1 cellular context compared by ENCODE assay signal in the genomic region with DNA sequence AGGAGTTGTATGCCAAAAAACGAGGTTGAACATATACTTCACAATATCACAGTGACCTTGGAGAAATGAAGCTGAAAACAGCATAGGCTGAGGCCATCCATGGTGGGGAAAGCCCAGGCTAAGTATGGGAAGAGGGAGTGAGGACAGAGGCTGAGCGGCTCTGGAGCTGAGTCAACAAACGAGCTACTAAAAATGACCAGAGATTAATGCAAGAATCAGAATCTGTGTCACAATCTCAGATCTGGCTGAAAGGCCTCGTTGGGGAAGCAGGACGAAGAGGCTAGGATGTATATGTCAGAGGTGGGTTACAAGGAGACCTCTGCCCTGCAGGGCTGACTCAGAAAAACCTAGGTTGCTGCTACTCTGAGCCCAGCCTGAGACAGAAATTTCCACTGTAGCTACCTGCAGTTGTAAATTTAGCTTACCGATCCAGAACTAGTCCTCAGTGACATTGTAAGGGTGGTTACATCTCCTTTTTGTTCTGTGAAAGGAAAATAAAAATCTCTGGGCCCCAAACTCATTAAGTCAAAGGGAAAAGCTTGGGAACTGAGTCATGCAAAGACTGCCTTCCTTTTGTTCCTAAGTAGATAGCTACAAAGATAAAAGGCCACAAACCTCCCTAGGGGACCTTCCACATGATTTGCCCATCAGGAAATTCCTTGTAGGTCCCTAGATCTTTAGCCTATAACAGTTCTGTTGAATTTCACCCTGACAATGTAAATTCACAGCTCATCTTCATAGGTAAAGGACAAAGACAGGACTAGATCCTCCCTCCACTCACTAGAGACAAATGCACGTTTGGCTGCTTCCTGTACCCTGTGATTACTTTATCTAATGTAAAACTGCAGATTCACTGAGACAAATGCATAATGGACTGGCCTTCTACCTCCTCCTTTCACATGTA.
TF ChIP-seq lines count a peak whose summit lies in the region.

No MANE protein-coding gene starts in this region.

TF ChIP-seq in K562, 482 proteins besides CTCF, POLR2A, EP300 and RAD21 (continued from another document and continues in another):
- TF ChIP-seq, protein P1, sequence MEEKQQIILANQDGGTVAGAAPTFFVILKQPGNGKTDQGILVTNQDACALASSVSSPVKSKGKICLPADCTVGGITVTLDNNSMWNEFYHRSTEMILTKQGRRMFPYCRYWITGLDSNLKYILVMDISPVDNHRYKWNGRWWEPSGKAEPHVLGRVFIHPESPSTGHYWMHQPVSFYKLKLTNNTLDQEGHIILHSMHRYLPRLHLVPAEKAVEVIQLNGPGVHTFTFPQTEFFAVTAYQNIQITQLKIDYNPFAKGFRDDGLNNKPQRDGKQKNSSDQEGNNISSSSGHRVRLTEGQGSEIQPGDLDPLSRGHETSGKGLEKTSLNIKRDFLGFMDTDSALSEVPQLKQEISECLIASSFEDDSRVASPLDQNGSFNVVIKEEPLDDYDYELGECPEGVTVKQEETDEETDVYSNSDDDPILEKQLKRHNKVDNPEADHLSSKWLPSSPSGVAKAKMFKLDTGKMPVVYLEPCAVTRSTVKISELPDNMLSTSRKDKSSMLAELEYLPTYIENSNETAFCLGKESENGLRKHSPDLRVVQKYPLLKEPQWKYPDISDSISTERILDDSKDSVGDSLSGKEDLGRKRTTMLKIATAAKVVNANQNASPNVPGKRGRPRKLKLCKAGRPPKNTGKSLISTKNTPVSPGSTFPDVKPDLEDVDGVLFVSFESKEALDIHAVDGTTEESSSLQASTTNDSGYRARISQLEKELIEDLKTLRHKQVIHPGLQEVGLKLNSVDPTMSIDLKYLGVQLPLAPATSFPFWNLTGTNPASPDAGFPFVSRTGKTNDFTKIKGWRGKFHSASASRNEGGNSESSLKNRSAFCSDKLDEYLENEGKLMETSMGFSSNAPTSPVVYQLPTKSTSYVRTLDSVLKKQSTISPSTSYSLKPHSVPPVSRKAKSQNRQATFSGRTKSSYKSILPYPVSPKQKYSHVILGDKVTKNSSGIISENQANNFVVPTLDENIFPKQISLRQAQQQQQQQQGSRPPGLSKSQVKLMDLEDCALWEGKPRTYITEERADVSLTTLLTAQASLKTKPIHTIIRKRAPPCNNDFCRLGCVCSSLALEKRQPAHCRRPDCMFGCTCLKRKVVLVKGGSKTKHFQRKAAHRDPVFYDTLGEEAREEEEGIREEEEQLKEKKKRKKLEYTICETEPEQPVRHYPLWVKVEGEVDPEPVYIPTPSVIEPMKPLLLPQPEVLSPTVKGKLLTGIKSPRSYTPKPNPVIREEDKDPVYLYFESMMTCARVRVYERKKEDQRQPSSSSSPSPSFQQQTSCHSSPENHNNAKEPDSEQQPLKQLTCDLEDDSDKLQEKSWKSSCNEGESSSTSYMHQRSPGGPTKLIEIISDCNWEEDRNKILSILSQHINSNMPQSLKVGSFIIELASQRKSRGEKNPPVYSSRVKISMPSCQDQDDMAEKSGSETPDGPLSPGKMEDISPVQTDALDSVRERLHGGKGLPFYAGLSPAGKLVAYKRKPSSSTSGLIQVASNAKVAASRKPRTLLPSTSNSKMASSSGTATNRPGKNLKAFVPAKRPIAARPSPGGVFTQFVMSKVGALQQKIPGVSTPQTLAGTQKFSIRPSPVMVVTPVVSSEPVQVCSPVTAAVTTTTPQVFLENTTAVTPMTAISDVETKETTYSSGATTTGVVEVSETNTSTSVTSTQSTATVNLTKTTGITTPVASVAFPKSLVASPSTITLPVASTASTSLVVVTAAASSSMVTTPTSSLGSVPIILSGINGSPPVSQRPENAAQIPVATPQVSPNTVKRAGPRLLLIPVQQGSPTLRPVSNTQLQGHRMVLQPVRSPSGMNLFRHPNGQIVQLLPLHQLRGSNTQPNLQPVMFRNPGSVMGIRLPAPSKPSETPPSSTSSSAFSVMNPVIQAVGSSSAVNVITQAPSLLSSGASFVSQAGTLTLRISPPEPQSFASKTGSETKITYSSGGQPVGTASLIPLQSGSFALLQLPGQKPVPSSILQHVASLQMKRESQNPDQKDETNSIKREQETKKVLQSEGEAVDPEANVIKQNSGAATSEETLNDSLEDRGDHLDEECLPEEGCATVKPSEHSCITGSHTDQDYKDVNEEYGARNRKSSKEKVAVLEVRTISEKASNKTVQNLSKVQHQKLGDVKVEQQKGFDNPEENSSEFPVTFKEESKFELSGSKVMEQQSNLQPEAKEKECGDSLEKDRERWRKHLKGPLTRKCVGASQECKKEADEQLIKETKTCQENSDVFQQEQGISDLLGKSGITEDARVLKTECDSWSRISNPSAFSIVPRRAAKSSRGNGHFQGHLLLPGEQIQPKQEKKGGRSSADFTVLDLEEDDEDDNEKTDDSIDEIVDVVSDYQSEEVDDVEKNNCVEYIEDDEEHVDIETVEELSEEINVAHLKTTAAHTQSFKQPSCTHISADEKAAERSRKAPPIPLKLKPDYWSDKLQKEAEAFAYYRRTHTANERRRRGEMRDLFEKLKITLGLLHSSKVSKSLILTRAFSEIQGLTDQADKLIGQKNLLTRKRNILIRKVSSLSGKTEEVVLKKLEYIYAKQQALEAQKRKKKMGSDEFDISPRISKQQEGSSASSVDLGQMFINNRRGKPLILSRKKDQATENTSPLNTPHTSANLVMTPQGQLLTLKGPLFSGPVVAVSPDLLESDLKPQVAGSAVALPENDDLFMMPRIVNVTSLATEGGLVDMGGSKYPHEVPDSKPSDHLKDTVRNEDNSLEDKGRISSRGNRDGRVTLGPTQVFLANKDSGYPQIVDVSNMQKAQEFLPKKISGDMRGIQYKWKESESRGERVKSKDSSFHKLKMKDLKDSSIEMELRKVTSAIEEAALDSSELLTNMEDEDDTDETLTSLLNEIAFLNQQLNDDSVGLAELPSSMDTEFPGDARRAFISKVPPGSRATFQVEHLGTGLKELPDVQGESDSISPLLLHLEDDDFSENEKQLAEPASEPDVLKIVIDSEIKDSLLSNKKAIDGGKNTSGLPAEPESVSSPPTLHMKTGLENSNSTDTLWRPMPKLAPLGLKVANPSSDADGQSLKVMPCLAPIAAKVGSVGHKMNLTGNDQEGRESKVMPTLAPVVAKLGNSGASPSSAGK (IDR thresholded peaks at IDR 0.05), result peak; percentile 18; the same call in 1 of the 2 replicates
- peak; percentile 60 for TF ChIP-seq CBFA2T3 (IDR thresholded peaks at IDR 0.05)
- 0 out of 2 replicates have a peak, but pooled peaks have one; percentile 30 for TF ChIP-seq ZNF311 (CRISPR knock-in tag; IDR thresholded peaks at IDR 0.05)
- TF ChIP-seq, protein P2, sequence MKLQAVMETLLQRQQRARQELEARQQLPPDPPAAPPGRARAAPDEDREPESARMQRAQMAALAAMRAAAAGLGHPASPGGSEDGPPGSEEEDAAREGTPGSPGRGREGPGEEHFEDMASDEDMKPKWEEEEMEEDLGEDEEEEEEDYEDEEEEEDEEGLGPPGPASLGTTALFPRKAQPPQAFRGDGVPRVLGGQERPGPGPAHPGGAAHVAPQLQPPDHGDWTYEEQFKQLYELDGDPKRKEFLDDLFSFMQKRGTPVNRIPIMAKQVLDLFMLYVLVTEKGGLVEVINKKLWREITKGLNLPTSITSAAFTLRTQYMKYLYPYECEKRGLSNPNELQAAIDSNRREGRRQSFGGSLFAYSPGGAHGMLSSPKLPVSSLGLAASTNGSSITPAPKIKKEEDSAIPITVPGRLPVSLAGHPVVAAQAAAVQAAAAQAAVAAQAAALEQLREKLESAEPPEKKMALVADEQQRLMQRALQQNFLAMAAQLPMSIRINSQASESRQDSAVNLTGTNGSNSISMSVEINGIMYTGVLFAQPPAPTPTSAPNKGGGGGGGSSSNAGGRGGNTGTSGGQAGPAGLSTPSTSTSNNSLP (IDR thresholded peaks at IDR 0.05; ENCODE audit: borderline replicate concordance, low read depth, low read length), result peak; percentile 51; the same call in 1 of the 2 replicates
- TF ChIP-seq POLR2AphosphoS5 (IDR thresholded peaks at IDR 0.05; ENCODE audit: control insufficient read depth, insufficient read depth, low read depth, low read length), result peak; percentile 13; the same call in 1 of the 2 replicates
- TF ChIP-seq LEF1 (IDR thresholded peaks at IDR 0.05), result no peak; the same call in none of the 2 replicates
- 0 out of 4 replicates have a peak, but pooled peaks of 1 of the 2 experiments have one; percentile 15 for TF ChIP-seq KDM1A (IDR thresholded peaks at IDR 0.05)
- no peak for TF ChIP-seq HDAC8 (tag; IDR thresholded peaks at IDR 0.05)
- TF ChIP-seq PML (IDR thresholded peaks at IDR 0.05; ENCODE audit: low read length), result no peak
- TF ChIP-seq, protein P3, sequence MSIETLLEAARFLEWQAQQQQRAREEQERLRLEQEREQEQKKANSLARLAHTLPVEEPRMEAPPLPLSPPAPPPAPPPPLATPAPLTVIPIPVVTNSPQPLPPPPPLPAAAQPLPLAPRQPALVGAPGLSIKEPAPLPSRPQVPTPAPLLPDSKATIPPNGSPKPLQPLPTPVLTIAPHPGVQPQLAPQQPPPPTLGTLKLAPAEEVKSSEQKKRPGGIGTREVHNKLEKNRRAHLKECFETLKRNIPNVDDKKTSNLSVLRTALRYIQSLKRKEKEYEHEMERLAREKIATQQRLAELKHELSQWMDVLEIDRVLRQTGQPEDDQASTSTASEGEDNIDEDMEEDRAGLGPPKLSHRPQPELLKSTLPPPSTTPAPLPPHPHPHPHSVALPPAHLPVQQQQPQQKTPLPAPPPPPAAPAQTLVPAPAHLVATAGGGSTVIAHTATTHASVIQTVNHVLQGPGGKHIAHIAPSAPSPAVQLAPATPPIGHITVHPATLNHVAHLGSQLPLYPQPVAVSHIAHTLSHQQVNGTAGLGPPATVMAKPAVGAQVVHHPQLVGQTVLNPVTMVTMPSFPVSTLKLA (conservative IDR thresholded peaks at IDR 0.05), result 0 out of 4 replicates have a peak, but pooled peaks of 1 of the 2 experiments have one; percentile 33
- TF ChIP-seq NR2F6 (CRISPR knock-in tag; IDR thresholded peaks at IDR 0.05), result no peak
- TF ChIP-seq, protein P4, sequence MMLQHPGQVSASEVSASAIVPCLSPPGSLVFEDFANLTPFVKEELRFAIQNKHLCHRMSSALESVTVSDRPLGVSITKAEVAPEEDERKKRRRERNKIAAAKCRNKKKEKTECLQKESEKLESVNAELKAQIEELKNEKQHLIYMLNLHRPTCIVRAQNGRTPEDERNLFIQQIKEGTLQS (IDR thresholded peaks at IDR 0.05), result peak; percentile 63; the same call in 1 of the 2 replicates
- TF ChIP-seq, protein P4 (CRISPR knock-in tag; conservative IDR thresholded peaks at IDR 0.05), result no peak
- no peak for TF ChIP-seq KLF1 (tag; IDR thresholded peaks at IDR 0.05)
- TF ChIP-seq ZNF445 (CRISPR knock-in tag; IDR thresholded peaks at IDR 0.05; ENCODE audit: low read depth), result no peak
- TF ChIP-seq, protein P5, sequence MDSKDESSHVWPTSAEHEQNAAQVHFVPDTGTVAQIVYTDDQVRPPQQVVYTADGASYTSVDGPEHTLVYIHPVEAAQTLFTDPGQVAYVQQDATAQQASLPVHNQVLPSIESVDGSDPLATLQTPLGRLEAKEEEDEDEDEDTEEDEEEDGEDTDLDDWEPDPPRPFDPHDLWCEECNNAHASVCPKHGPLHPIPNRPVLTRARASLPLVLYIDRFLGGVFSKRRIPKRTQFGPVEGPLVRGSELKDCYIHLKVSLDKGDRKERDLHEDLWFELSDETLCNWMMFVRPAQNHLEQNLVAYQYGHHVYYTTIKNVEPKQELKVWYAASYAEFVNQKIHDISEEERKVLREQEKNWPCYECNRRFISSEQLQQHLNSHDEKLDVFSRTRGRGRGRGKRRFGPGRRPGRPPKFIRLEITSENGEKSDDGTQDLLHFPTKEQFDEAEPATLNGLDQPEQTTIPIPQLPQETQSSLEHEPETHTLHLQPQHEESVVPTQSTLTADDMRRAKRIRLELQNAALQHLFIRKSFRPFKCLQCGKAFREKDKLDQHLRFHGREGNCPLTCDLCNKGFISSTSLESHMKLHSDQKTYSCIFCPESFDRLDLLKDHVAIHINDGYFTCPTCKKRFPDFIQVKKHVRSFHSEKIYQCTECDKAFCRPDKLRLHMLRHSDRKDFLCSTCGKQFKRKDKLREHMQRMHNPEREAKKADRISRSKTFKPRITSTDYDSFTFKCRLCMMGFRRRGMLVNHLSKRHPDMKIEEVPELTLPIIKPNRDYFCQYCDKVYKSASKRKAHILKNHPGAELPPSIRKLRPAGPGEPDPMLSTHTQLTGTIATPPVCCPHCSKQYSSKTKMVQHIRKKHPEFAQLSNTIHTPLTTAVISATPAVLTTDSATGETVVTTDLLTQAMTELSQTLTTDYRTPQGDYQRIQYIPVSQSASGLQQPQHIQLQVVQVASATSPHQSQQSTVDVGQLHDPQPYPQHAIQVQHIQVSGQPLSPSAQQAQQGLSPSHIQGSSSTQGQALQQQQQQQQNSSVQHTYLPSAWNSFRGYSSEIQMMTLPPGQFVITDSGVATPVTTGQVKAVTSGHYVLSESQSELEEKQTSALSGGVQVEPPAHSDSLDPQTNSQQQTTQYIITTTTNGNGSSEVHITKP (IDR thresholded peaks at IDR 0.05; ENCODE audit: partially characterized antibody), result peak; percentile 65
- 0 out of 2 replicates have a peak, but pooled peaks have one; percentile 23 for TF ChIP-seq TCF3 (CRISPR knock-in tag; IDR thresholded peaks at IDR 0.05)
- no peak for TF ChIP-seq HDAC2 (IDR thresholded peaks at IDR 0.05)
- TF ChIP-seq NFE2 (IDR thresholded peaks at IDR 0.05; ENCODE audit: low read depth), result peak; percentile 85
- TF ChIP-seq ZNF644 (tag; IDR thresholded peaks at IDR 0.05; ENCODE audit: low read depth), result peak; percentile 49; the same call in 1 of the 2 replicates
- TF ChIP-seq TRIM24 (IDR thresholded peaks at IDR 0.05), result no peak
- TF ChIP-seq, protein P6, sequence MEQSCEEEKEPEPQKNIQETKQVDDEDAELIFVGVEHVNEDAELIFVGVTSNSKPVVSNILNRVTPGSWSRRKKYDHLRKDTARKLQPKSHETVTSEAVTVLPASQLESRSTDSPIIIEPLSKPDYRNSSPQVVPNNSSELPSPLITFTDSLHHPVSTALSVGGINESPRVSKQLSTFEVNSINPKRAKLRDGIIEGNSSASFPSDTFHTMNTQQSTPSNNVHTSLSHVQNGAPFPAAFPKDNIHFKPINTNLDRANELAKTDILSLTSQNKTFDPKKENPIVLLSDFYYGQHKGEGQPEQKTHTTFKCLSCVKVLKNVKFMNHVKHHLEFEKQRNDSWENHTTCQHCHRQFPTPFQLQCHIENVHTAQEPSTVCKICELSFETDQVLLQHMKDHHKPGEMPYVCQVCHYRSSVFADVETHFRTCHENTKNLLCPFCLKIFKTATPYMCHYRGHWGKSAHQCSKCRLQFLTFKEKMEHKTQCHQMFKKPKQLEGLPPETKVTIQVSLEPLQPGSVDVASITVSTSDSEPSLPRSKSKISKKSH (CRISPR knock-in tag; IDR thresholded peaks at IDR 0.05), result no peak
- no peak for TF ChIP-seq SPI1 (IDR thresholded peaks at IDR 0.05; ENCODE audit: borderline replicate concordance, low read depth, low read length)
- no peak for TF ChIP-seq MYNN (IDR thresholded peaks at IDR 0.05)
- TF ChIP-seq MYNN (CRISPR knock-in tag; IDR thresholded peaks at IDR 0.05), result no peak
- peak; percentile 61; the same call in 1 of the 2 replicates for TF ChIP-seq SMARCC2 (IDR thresholded peaks at IDR 0.05; ENCODE audit: low read depth)
- no peak for TF ChIP-seq CBX2 (IDR thresholded peaks at IDR 0.05; ENCODE audit: insufficient read depth, low read length, poor library complexity, severe bottlenecking)
- no peak for TF ChIP-seq SIX5 (IDR thresholded peaks at IDR 0.05; ENCODE audit: borderline replicate concordance in 1 of 2, insufficient read depth in 1 of 2, low read depth in 1 of 2, low read length in 2 of 2)
- peak; percentile 10; the same call in 1 of the 2 replicates for TF ChIP-seq MAFF (IDR thresholded peaks at IDR 0.05; ENCODE audit: low read length)
- TF ChIP-seq CAMTA2 (CRISPR knock-in tag; conservative IDR thresholded peaks at IDR 0.05), result 0 out of 2 replicates have a peak, but pooled peaks have one; percentile 59
- TF ChIP-seq TSC22D4 (tag; IDR thresholded peaks at IDR 0.05), result no peak
- TF ChIP-seq ZNF134 (CRISPR knock-in tag; conservative IDR thresholded peaks at IDR 0.05), result no peak
- peak; percentile 21; the same call in 1 of the 2 replicates for TF ChIP-seq PHF8 (IDR thresholded peaks at IDR 0.05; ENCODE audit: borderline replicate concordance, low read length)
